In genomic region chr15:88423331-88423730, GRCh38 we compare ENCODE assay signal across 28 cellular contexts.
"Had no signal": no experiment of that assay in that cellular context is flagged by ENCODE, and none has a peak within 500 bp of the region (broad histone marks: within the 10 kb centered on the region; RNA-seq: fewer than 3 reads in every experiment).

No MANE protein-coding gene starts in this region.

- H3K36me3 ChIP-seq: stomach, suprapubic skin, thoracic aorta, thyroid gland, tibial artery, tibial nerve, transverse colon, upper lobe of left lung, upper lobe of right lung, uterus, vagina had no signal

- H3K9me3 Mint-ChIP-seq: stimulated activated effector memory CD8-positive, alpha-beta T cell treated with anti-CD3 and anti-CD28 coated beads, Interleukin-12 subunit alpha, Interleukin-12 subunit beta, amount 100 ng/mL, for 72 hours; stimulated activated memory B cell treated with anti-CD40 and anti-IgM and Interleukin-4, amounts not matched to agents 10 μg/mL and 1 μg/mL and 100 μg/mL, for 72 hours; stimulated activated naive B cell treated with anti-CD40 and anti-IgM and Interleukin-4, amounts not matched to agents 10 μg/mL and 1 μg/mL and 100 μg/mL, for 72 hours; stimulated activated naive CD8-positive, alpha-beta T cell treated with anti-CD3 and anti-CD28 coated beads, Interleukin-15, amount 100 ng/mL, for 72 hours; stimulated activated naive CD8-positive, alpha-beta T cell treated with anti-CD3 and anti-CD28 coated beads, Interleukin-15, Interleukin-2, amounts not matched to agents 100 ng/mL and 50 ng/mL, for 24 hours; type B pancreatic cell had no signal

- H3K36me3 Mint-ChIP-seq: stimulated activated effector memory CD8-positive, alpha-beta T cell treated with anti-CD3 and anti-CD28 coated beads, Interleukin-12 subunit alpha, Interleukin-12 subunit beta, amount 100 ng/mL, for 72 hours; stimulated activated memory B cell treated with anti-CD40 and anti-IgM and Interleukin-4, amounts not matched to agents 10 μg/mL and 1 μg/mL and 100 μg/mL, for 72 hours; stimulated activated naive B cell treated with anti-CD40 and anti-IgM and Interleukin-4, amounts not matched to agents 10 μg/mL and 1 μg/mL and 100 μg/mL, for 72 hours; type B pancreatic cell had no signal

- H3K4me3 Mint-ChIP-seq: stimulated activated effector memory CD8-positive, alpha-beta T cell treated with anti-CD3 and anti-CD28 coated beads, Interleukin-12 subunit alpha, Interleukin-12 subunit beta, amount 100 ng/mL, for 72 hours; stimulated activated memory B cell treated with anti-CD40 and anti-IgM and Interleukin-4, amounts not matched to agents 10 μg/mL and 1 μg/mL and 100 μg/mL, for 72 hours; stimulated activated naive B cell treated with anti-CD40 and anti-IgM and Interleukin-4, amounts not matched to agents 10 μg/mL and 1 μg/mL and 100 μg/mL, for 72 hours; stimulated activated naive CD8-positive, alpha-beta T cell treated with anti-CD3 and anti-CD28 coated beads, Interleukin-15, amount 100 ng/mL, for 72 hours; stimulated activated naive CD8-positive, alpha-beta T cell treated with anti-CD3 and anti-CD28 coated beads, Interleukin-15, Interleukin-2, amounts not matched to agents 100 ng/mL and 50 ng/mL, for 24 hours; type B pancreatic cell had no signal

- DNase-seq: stimulated activated CD4-positive, alpha-beta T cell treated with anti-CD3 and anti-CD28 coated beads, Interleukin-2, amount 100 ng/mL, for 48 hours; stimulated activated CD4-positive, alpha-beta T cell treated with anti-CD3 and anti-CD28 coated beads, Interleukin-4, amount 100 ng/mL, for 1 hour; stimulated activated CD4-positive, alpha-beta T cell treated with anti-CD3 and anti-CD28 coated beads, Interleukin-4, amount 100 ng/mL, for 24 hours; stimulated activated CD4-positive, alpha-beta T cell treated with anti-CD3 and anti-CD28 coated beads, Interleukin-4, amount 100 ng/mL, for 4 hours; stimulated activated CD8-positive, alpha-beta memory T cell treated with anti-CD3 and anti-CD28 coated beads, Interleukin-4, amount 100 ng/mL, for 48 hours; stimulated activated naive B cell treated with anti-CD40 and anti-IgM and Interleukin-4, amounts not matched to agents 10 μg/mL and 1 μg/mL and 100 μg/mL, for 72 hours; stimulated activated naive CD4-positive, alpha-beta T cell; stimulated activated naive CD4-positive, alpha-beta T cell treated with Interleukin-2 at 50 U/mL for 16 hours; stimulated activated naive CD8-positive, alpha-beta T cell treated with anti-CD3 and anti-CD28 coated beads, Interleukin-15, amount 100 ng/mL, for 72 hours; stimulated activated naive CD8-positive, alpha-beta T cell treated with anti-CD3 and anti-CD28 coated beads, Interleukin-15, Interleukin-2, amounts not matched to agents 100 U/mL and 50 U/mL, for 24 hours; stomach; substantia nigra; testis; thyroid gland; tibial artery; transverse colon; trophoblast cell; upper lobe of left lung; upper lobe of right lung; uterus had no signal

- H3K4me3 ChIP-seq: stomach, suprapubic skin, testis, thoracic aorta, thyroid gland, tibial artery, tibial nerve, transverse colon, upper lobe of left lung, upper lobe of right lung, uterus, vagina had no signal

- H3K27me3 ChIP-seq: testis, thyroid gland, tibial nerve, upper lobe of left lung, upper lobe of right lung, uterus, vagina had no signal

- H3K27ac ChIP-seq: stomach, suprapubic skin, testis, thoracic aorta, thyroid gland, tibial artery, tibial nerve, transverse colon, upper lobe of left lung, upper lobe of right lung, uterus, vagina had no signal

- H3K27me3 Mint-ChIP-seq: stimulated activated memory B cell treated with anti-CD40 and anti-IgM and Interleukin-4, amounts not matched to agents 10 μg/mL and 1 μg/mL and 100 μg/mL, for 72 hours had no signal

- H3K9me3 ChIP-seq: stomach, suprapubic skin, testis, thoracic aorta, thyroid gland, tibial artery, tibial nerve, transverse colon, upper lobe of left lung, upper lobe of right lung, uterus, vagina had no signal

- H3K27ac Mint-ChIP-seq: stimulated activated effector memory CD8-positive, alpha-beta T cell treated with anti-CD3 and anti-CD28 coated beads, Interleukin-12 subunit alpha, Interleukin-12 subunit beta, amount 100 ng/mL, for 72 hours; stimulated activated memory B cell treated with anti-CD40 and anti-IgM and Interleukin-4, amounts not matched to agents 10 μg/mL and 1 μg/mL and 100 μg/mL, for 72 hours; stimulated activated naive B cell treated with anti-CD40 and anti-IgM and Interleukin-4, amounts not matched to agents 10 μg/mL and 1 μg/mL and 100 μg/mL, for 72 hours; stimulated activated naive CD8-positive, alpha-beta T cell treated with anti-CD3 and anti-CD28 coated beads, Interleukin-15, amount 100 ng/mL, for 72 hours; stimulated activated naive CD8-positive, alpha-beta T cell treated with anti-CD3 and anti-CD28 coated beads, Interleukin-15, Interleukin-2, amounts not matched to agents 100 ng/mL and 50 ng/mL, for 24 hours; type B pancreatic cell had no signal

- H3K4me1 ChIP-seq: stomach, suprapubic skin, testis, thyroid gland, tibial artery, tibial nerve, transverse colon, upper lobe of left lung, upper lobe of right lung, uterus, vagina had no signal

- H3K4me1 Mint-ChIP-seq: stimulated activated effector memory CD8-positive, alpha-beta T cell treated with anti-CD3 and anti-CD28 coated beads, Interleukin-12 subunit alpha, Interleukin-12 subunit beta, amount 100 ng/mL, for 72 hours; stimulated activated memory B cell treated with anti-CD40 and anti-IgM and Interleukin-4, amounts not matched to agents 10 μg/mL and 1 μg/mL and 100 μg/mL, for 72 hours; stimulated activated naive B cell treated with anti-CD40 and anti-IgM and Interleukin-4, amounts not matched to agents 10 μg/mL and 1 μg/mL and 100 μg/mL, for 72 hours; stimulated activated naive CD8-positive, alpha-beta T cell treated with anti-CD3 and anti-CD28 coated beads, Interleukin-15, amount 100 ng/mL, for 72 hours had no signal
